In the genomic region with DNA sequence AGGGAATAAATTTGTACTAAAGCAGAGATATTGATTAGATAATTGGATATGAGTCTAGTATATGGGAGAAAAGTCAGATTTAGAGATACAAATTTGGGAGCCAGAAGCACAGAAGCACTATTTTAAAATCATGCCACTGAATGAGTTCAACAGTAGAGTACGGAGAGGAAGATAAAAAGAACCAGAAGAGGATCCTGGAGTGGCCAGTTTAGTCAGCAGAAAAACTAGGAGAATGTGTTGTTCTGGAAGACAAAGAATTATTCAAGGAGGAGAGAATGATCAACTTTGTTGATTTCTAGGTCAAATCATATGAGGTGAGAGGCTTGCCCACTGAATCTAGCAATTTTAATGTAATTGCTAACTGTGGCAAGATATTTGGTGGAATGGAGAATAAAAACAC, we compare ENCODE assay signal across 16 cellular contexts.
"Had no signal": no experiment of that assay in that cellular context is flagged by ENCODE, and none has a peak within 500 bp of the region (broad histone marks: within the 10 kb centered on the region; RNA-seq: fewer than 3 reads in every experiment).

No MANE protein-coding gene starts in this region.

- H3K4me3 Mint-ChIP-seq: activated naive CD4-positive, alpha-beta T cell treated with anti-CD3 and anti-CD28 coated beads, Interleukin-2, amount 50 U/mL, for 24 hours; immature natural killer cell had no signal

- H3K36me3 Mint-ChIP-seq: activated naive CD4-positive, alpha-beta T cell treated with anti-CD3 and anti-CD28 coated beads, Interleukin-2, amount 50 U/mL, for 24 hours; immature natural killer cell had no signal

- DNase-seq: activated CD4-positive, alpha-beta T cell treated with anti-CD3 and anti-CD28 coated beads for 1 hour; activated CD4-positive, alpha-beta T cell treated with anti-CD3 and anti-CD28 coated beads, Interleukin-2, amount 50 U/mL, for 4 hours; activated effector memory CD4-positive, alpha-beta T cell treated with Interleukin-2 at 50 U/mL for 16 hours; activated T-cell treated with anti-CD3 and anti-CD28 coated beads, Interleukin-2, amount 50 U/mL, for 1 hour; amniotic stem cell; body of pancreas; central memory CD4-positive, alpha-beta T cell; effector CD8-positive, alpha-beta T cell; foreskin keratinocyte; immature natural killer cell; posterior cingulate gyrus; right cardiac atrium; stimulated activated naive CD8-positive, alpha-beta T cell treated with anti-CD3 and anti-CD28 coated beads, Interleukin-15, Interleukin-2, amounts not matched to agents 100 U/mL and 50 U/mL, for 24 hours; T1000; upper lobe of left lung had no signal

- ATAC-seq: body of pancreas; foreskin keratinocyte; right cardiac atrium; stimulated activated naive CD8-positive, alpha-beta T cell treated with anti-CD3 and anti-CD28 coated beads, Interleukin-15, Interleukin-2, amounts not matched to agents 100 U/mL and 50 U/mL, for 24 hours had no signal

- H3K27me3 Mint-ChIP-seq: activated naive CD4-positive, alpha-beta T cell treated with anti-CD3 and anti-CD28 coated beads, Interleukin-2, amount 50 U/mL, for 24 hours had no signal

- H3K9me3 Mint-ChIP-seq: activated naive CD4-positive, alpha-beta T cell treated with anti-CD3 and anti-CD28 coated beads, Interleukin-2, amount 50 U/mL, for 24 hours; immature natural killer cell had no signal
